ENCODE assay signal across 21 cellular contexts in the genomic region with DNA sequence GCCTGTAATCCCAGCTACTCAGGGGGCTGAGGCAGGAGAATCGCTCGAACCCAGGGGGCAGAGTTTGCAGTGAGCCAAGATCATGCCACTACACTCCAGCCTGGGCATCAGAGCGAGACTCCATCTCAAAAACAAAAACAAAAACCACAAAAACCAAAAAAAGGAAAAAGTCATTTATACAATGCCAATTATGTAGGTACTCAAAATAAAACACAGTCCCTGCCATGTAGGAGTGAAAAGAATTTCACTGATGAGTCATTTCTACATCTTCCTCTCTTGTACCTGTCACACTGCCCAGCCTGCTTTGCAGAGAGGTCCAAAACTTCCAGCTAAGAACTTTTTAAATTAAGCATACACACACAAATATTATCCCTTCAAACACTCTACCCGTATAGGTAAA.
DNase-seq lines count a peak whose midpoint lies in the region; ATAC-seq and TF ChIP-seq lines count a peak whose summit lies in the region.
"Had no signal": no experiment of that assay in that cellular context is flagged by ENCODE, and none has a peak within 500 bp of the region (broad histone marks: within the 10 kb centered on the region; RNA-seq: fewer than 3 reads in every experiment).

No MANE protein-coding gene starts in this region.

- ATAC-seq in GM18858 (IDR thresholded peaks at IDR 0.05; ENCODE audit: unreplicated experiment): peak; percentile 62
- ATAC-seq in HCT116: no peak
- ATAC-seq in foreskin keratinocyte: peak; percentile 64
- no peak for ATAC-seq in activated T-cell treated with anti-CD3 and anti-CD28 coated beads, Interleukin-2, amount 50 U/mL, for 4 hours
- ATAC-seq: gastrocnemius medialis; stimulated activated naive CD8-positive, alpha-beta T cell treated with anti-CD3 and anti-CD28 coated beads, Interleukin-15, amount 100 ng/mL, for 72 hours had no signal

- TF ChIP-seq RAD21 in HCT116 (IDR thresholded peaks at IDR 0.05; ENCODE audit: low read depth): no peak

- H3K4me2 ChIP-seq in HCT116 (ENCODE audit: low read length): 0 out of 2 replicates have a peak overlapping the region, but pooled peaks have one; percentile 9

- no peaks in the 10 kb centered on the region for H3K4me1 Mint-ChIP-seq in activated T-cell treated with anti-CD3 and anti-CD28 coated beads, Interleukin-2, amount 50 U/mL, for 4 hours (ENCODE audit: low read depth)
- peaks cover 17% of the 10 kb centered on the region for H3K4me1 Mint-ChIP-seq in endothelial cell (ENCODE audit: unreplicated experiment)
- H3K4me1 Mint-ChIP-seq: stimulated activated naive CD8-positive, alpha-beta T cell treated with anti-CD3 and anti-CD28 coated beads, Interleukin-15, amount 100 ng/mL, for 72 hours had no signal

- intact Hi-C loops in HCT116 (cut with micrococcal nuclease): no loop called here

- no peaks in the 10 kb centered on the region for H3K27me3 ChIP-seq in HCT116 (ENCODE audit: insufficient read depth, low read length)
- no peaks in the 10 kb centered on the region for H3K27me3 ChIP-seq in foreskin keratinocyte
- H3K27me3 ChIP-seq: cardiac muscle cell, gastrocnemius medialis had no signal

- no peak overlapping the region for H3K4me3 Mint-ChIP-seq in activated T-cell treated with anti-CD3 and anti-CD28 coated beads, Interleukin-2, amount 50 U/mL, for 4 hours
- no peak overlapping the region for H3K4me3 Mint-ChIP-seq in endothelial cell (ENCODE audit: unreplicated experiment)
- H3K4me3 Mint-ChIP-seq: stimulated activated naive CD8-positive, alpha-beta T cell treated with anti-CD3 and anti-CD28 coated beads, Interleukin-15, amount 100 ng/mL, for 72 hours had no signal

- no peak for DNase-seq in HCT116 (ENCODE audit: low read depth, low spot score)
- peak; percentile 44 for DNase-seq in NCI-H226
- DNase-seq in foreskin keratinocyte: no peak
- DNase-seq in NCI-H524 treated with DMSO at 0.1 percent for 48 hours (lab: John Stamatoyannopoulos, UW): no peak
- DNase-seq in NCI-H187 (lab: John Stamatoyannopoulos, UW): no peak
- no peak for DNase-seq in activated T-cell treated with anti-CD3 and anti-CD28 coated beads, Interleukin-2, amount 50 U/mL, for 4 hours
- DNase-seq in endothelial cell (ENCODE audit: low spot score): no peak
- DNase-seq: activated CD4-positive, alpha-beta T cell treated with anti-CD3 and anti-CD28 coated beads for 48 hours; activated gamma-delta T cell; dermis blood vessel endothelial cell; DMS79 treated with DMSO at 0.1 percent for 48 hours; gastrocnemius medialis; KG1; midbrain; NCI-H2081; SHP77; stimulated activated CD4-positive, alpha-beta T cell treated with anti-CD3 and anti-CD28 coated beads, Interleukin-2, amount 100 ng/mL, for 48 hours; stimulated activated naive CD8-positive, alpha-beta T cell treated with anti-CD3 and anti-CD28 coated beads, Interleukin-15, amount 100 ng/mL, for 72 hours had no signal

- H3K4me1 ChIP-seq in HCT116 (ENCODE audit: control insufficient read depth in 1 of 2, insufficient read depth in 2 of 2, low read length in 2 of 2) (peaks cover 9 to 12% of the 10 kb centered on the region in 2 experiments), foreskin keratinocyte (no peaks in the 10 kb centered on the region)
- H3K4me1 ChIP-seq: gastrocnemius medialis had no signal

- no peaks in the 10 kb centered on the region for H3K36me3 ChIP-seq in HCT116 (ENCODE audit: control insufficient read depth in 1 of 2, insufficient read depth in 2 of 2, low read length in 2 of 2)
- H3K36me3 ChIP-seq: cardiac muscle cell, gastrocnemius medialis had no signal

- H3K36me3 Mint-ChIP-seq in activated T-cell treated with anti-CD3 and anti-CD28 coated beads, Interleukin-2, amount 50 U/mL, for 4 hours (ENCODE audit: insufficient read depth): no peaks in the 10 kb centered on the region
- H3K36me3 Mint-ChIP-seq in endothelial cell (ENCODE audit: low read depth, unreplicated experiment): peaks cover 15% of the 10 kb centered on the region

- no peak for TF ChIP-seq POLR2A in HCT116 (IDR thresholded peaks at IDR 0.05; ENCODE audit: borderline replicate concordance, extremely low read depth, insufficient read depth, insufficient read length)

- no peaks in the 10 kb centered on the region for H3K9me2 ChIP-seq in HCT116 (ENCODE audit: insufficient read depth)

- CTCF ChIA-PET in HCT116 (lab: Charles Lee): interaction anchor here (1.9 kb wide), 1 partner anchor 217 kb away, joined by 7 read pairs; no protein-coding TSS in a partner anchor

- TF ChIP-seq CTCF in HCT116 (IDR thresholded peaks at IDR 0.05 in 2 of 3, conservative IDR thresholded peaks at IDR 0.05 in 1 of 3; ENCODE audit: borderline replicate concordance in 1 of 3, insufficient read depth in 1 of 3, low read depth in 2 of 3, low read length in 2 of 3) (no peak), foreskin keratinocyte (conservative IDR thresholded peaks at IDR 0.05) (no peak), endothelial cell (IDR thresholded peaks at IDR 0.05; ENCODE audit: unreplicated experiment) (no peak)

- H2AFZ ChIP-seq in HCT116 (ENCODE audit: low read depth, low read length, poor library complexity, severe bottlenecking): no peak overlapping the region

- H3K79me2 ChIP-seq in HCT116 (ENCODE audit: insufficient read depth, low read length): no peaks in the 10 kb centered on the region

- no peak overlapping the region for H3K27ac Mint-ChIP-seq in endothelial cell (ENCODE audit: unreplicated experiment)
- H3K27ac Mint-ChIP-seq: stimulated activated naive CD8-positive, alpha-beta T cell treated with anti-CD3 and anti-CD28 coated beads, Interleukin-15, amount 100 ng/mL, for 72 hours had no signal

- H3K9ac ChIP-seq in HCT116 (ENCODE audit: low read length): no peak overlapping the region

- POLR2A ChIA-PET in HCT116 (lab: Charles Lee): no interaction called here

- H3K27me3 Mint-ChIP-seq in activated T-cell treated with anti-CD3 and anti-CD28 coated beads, Interleukin-2, amount 50 U/mL, for 4 hours (ENCODE audit: low read depth): peaks cover 49% of the 10 kb centered on the region
- H3K27me3 Mint-ChIP-seq in endothelial cell (ENCODE audit: unreplicated experiment): no peaks in the 10 kb centered on the region

- no peaks in the 10 kb centered on the region for H3K9me3 Mint-ChIP-seq in activated T-cell treated with anti-CD3 and anti-CD28 coated beads, Interleukin-2, amount 50 U/mL, for 4 hours
- H3K9me3 Mint-ChIP-seq in endothelial cell (ENCODE audit: unreplicated experiment): no peaks in the 10 kb centered on the region
- H3K9me3 Mint-ChIP-seq: stimulated activated naive CD8-positive, alpha-beta T cell treated with anti-CD3 and anti-CD28 coated beads, Interleukin-15, amount 100 ng/mL, for 72 hours had no signal

- BruUV-seq in HCT116 (replicated peaks; lab: Mats Ljungman, UMichigan): no TSS peak

- H3K27ac ChIP-seq in HCT116 (ENCODE audit: low read depth, low read length): no peak overlapping the region
- no peak overlapping the region for H3K27ac ChIP-seq in foreskin keratinocyte
- H3K27ac ChIP-seq: cardiac muscle cell, gastrocnemius medialis, skin epidermis had no signal

- RAD21 ChIA-PET in HCT116 (lab: Charles Lee; ENCODE audit: low non-redundant PET in 1 of 2, low total read pairs in 2 of 2, uncharacterized antibody in 2 of 2, unreplicated experiment in 2 of 2): no interaction called here

- H3K4me3 ChIP-seq in HCT116 (replicated peaks in 1 of 2; ENCODE audit: low read depth in 1 of 2, low read length in 2 of 2): no peak overlapping the region
- H3K4me3 ChIP-seq: cardiac muscle cell, gastrocnemius medialis, skin epidermis had no signal

- no peaks in the 10 kb centered on the region for H3K9me3 ChIP-seq in HCT116 (ENCODE audit: control insufficient read depth in 1 of 2, insufficient read depth in 1 of 2, low read depth in 1 of 2, low read length in 2 of 2)
- H3K9me3 ChIP-seq: gastrocnemius medialis had no signal

- H4K20me1 ChIP-seq in HCT116 (ENCODE audit: insufficient read depth): no peaks in the 10 kb centered on the region

TF ChIP-seq in HCT116, 20 proteins besides CTCF, POLR2A, EP300 and RAD21 (continues in another document):
- TF ChIP-seq, protein P1, sequence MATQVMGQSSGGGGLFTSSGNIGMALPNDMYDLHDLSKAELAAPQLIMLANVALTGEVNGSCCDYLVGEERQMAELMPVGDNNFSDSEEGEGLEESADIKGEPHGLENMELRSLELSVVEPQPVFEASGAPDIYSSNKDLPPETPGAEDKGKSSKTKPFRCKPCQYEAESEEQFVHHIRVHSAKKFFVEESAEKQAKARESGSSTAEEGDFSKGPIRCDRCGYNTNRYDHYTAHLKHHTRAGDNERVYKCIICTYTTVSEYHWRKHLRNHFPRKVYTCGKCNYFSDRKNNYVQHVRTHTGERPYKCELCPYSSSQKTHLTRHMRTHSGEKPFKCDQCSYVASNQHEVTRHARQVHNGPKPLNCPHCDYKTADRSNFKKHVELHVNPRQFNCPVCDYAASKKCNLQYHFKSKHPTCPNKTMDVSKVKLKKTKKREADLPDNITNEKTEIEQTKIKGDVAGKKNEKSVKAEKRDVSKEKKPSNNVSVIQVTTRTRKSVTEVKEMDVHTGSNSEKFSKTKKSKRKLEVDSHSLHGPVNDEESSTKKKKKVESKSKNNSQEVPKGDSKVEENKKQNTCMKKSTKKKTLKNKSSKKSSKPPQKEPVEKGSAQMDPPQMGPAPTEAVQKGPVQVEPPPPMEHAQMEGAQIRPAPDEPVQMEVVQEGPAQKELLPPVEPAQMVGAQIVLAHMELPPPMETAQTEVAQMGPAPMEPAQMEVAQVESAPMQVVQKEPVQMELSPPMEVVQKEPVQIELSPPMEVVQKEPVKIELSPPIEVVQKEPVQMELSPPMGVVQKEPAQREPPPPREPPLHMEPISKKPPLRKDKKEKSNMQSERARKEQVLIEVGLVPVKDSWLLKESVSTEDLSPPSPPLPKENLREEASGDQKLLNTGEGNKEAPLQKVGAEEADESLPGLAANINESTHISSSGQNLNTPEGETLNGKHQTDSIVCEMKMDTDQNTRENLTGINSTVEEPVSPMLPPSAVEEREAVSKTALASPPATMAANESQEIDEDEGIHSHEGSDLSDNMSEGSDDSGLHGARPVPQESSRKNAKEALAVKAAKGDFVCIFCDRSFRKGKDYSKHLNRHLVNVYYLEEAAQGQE (IDR thresholded peaks at IDR 0.05; ENCODE audit: low read depth): no peak
- no peak for TF ChIP-seq ELF1 (IDR thresholded peaks at IDR 0.05; ENCODE audit: borderline replicate concordance, low read depth)
- TF ChIP-seq EZH2 (IDR thresholded peaks at IDR 0.05): no peak
- TF ChIP-seq, protein P2, sequence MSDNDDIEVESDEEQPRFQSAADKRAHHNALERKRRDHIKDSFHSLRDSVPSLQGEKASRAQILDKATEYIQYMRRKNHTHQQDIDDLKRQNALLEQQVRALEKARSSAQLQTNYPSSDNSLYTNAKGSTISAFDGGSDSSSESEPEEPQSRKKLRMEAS (IDR thresholded peaks at IDR 0.05): no peak
- no peak for TF ChIP-seq YY1 (IDR thresholded peaks at IDR 0.05; ENCODE audit: extremely low read depth, insufficient replicate concordance, low read depth, low read length)
- TF ChIP-seq POLR2AphosphoS5 (IDR thresholded peaks at IDR 0.05; ENCODE audit: low read depth, low read length): no peak
- no peak for TF ChIP-seq FOSL1 (IDR thresholded peaks at IDR 0.05; ENCODE audit: low read depth)
- TF ChIP-seq, protein P3, sequence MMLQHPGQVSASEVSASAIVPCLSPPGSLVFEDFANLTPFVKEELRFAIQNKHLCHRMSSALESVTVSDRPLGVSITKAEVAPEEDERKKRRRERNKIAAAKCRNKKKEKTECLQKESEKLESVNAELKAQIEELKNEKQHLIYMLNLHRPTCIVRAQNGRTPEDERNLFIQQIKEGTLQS (IDR thresholded peaks at IDR 0.05): no peak

Comparison
In these comparisons a context has a peak if more than half of its experiments do, and no peak if none do; other contexts are left out.
1. ATAC-seq: peak in GM18858 (single experiment) and foreskin keratinocyte (single experiment); none in HCT116 (single experiment) and activated T-cell treated with anti-CD3 and anti-CD28 coated beads, Interleukin-2, amount 50 U/mL, for 4 hours (0 of 2).